9 cellular contexts compared by ENCODE assay signal in the genomic region with DNA sequence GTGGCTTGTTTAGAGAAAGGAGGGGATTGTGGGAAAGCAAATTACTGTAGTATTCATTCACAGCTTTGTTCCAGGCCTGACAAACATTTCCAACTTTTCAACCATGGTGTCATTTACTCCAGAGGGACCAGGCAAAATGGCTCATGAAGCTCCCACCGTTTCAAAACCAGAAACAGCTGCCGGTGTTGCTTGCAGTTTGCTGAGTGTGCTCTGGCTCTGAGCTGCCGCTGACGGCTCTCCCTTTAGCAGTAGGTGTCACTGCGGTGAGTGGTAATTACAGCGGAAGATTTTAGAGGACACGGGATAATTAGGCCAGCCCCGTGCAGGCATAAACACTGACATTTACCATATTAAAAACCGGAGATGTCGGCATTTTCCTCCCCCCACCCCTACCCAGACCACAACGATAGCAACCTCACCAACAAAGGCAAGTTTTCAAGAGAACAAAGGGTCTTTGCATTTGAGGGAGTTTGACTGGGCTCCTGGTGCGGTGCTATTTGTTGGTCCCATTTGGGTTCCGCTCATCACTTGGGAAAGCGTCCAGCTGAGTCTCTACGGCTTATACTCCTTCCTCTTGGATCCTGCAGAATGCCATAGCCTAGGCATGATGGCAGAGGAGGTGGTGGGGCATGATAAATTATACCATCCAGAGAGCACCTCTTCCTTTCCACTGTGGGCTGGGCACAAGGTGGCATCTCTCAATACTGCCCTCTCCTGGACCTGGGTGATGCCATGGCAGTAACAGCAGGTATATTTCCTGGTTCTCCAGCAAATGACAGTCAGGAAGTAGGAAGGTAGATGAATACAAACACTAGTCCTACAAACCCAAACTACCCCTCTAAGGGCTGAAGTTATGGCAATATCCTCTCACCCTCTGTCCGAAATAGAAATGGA.
DNase-seq lines count a peak whose midpoint lies in the region; ATAC-seq, FAIRE-seq and TF ChIP-seq lines count a peak whose summit lies in the region.
"Had no signal": no experiment of that assay in that cellular context is flagged by ENCODE, and none has a peak within 500 bp of the region (broad histone marks: within the 10 kb centered on the region; RNA-seq: fewer than 3 reads in every experiment).

No MANE protein-coding gene starts in this region.

- no peak for TF ChIP-seq POLR2A in esophagus squamous epithelium (IDR thresholded peaks at IDR 0.05)
- no peak for TF ChIP-seq POLR2A in suprapubic skin (IDR thresholded peaks at IDR 0.05)

- ATAC-seq in pancreas = peak; percentile 86 to 99 (median 96)
- no peak for ATAC-seq in GM21786 (IDR thresholded peaks at IDR 0.05; ENCODE audit: unreplicated experiment)

- TF ChIP-seq EP300 in suprapubic skin (IDR thresholded peaks at IDR 0.05) = no peak

- WGBS in esophagus squamous epithelium, 2 donors = 57 to 60% methylated on average over 9 to 14 of the region's 16 CpGs
- WGBS in pancreas, 2 donors = 47 to 55% methylated on average over 16 of the region's 16 CpGs
- WGBS in suprapubic skin = 46% methylated on average over 14 of the region's 16 CpGs

- peak; percentile 16 for DNase-seq in SIG-M5 treated with dmso at 0.1 percent for 504 hours (lab: John Stamatoyannopoulos, UW; ENCODE audit: unreplicated experiment)
- no peak for DNase-seq in SIG-M5 (lab: John Stamatoyannopoulos, UW)
- DNase-seq in NCI-H345 (lab: John Stamatoyannopoulos, UW) = peak; percentile 50
- no peak for DNase-seq in esophagus squamous epithelium (lab: John Stamatoyannopoulos, UW)
- DNase-seq in pancreas = peak in 4 of 6 donors; percentile 37 to 57 (median 49)
- DNase-seq in suprapubic skin (ENCODE audit: low spot score in 2 of 2) = no peak
- DNase-seq in activated effector memory CD4-positive, alpha-beta T cell treated with Interleukin-2 at 50 U/mL for 16 hours = no peak
- DNase-seq: CD4-positive, CD25-positive, alpha-beta regulatory T cell had no signal

- no peaks in the 10 kb centered on the region for H3K9me3 ChIP-seq in esophagus squamous epithelium
- H3K9me3 ChIP-seq in pancreas = no peaks in the 10 kb centered on the region
- no peaks in the 10 kb centered on the region for H3K9me3 ChIP-seq in suprapubic skin

- TF ChIP-seq CTCF in esophagus squamous epithelium (IDR thresholded peaks at IDR 0.05) (peak in 4 of 6 experiments; percentile 8 to 47 (median 14)), pancreas (IDR thresholded peaks at IDR 0.05) (peak; percentile 30 to 48 (median 38)), suprapubic skin (IDR thresholded peaks at IDR 0.05) (peak in 1 of 2 donors; percentile 12)

- no peak for FAIRE-seq in pancreas (lab: Jason Lieb, UNC)

- no peaks in the 10 kb centered on the region for H3K27me3 ChIP-seq in esophagus squamous epithelium
- no peaks in the 10 kb centered on the region for H3K27me3 ChIP-seq in pancreas
- no peaks in the 10 kb centered on the region for H3K27me3 ChIP-seq in suprapubic skin

- H3K4me1 ChIP-seq in esophagus squamous epithelium = no peaks in the 10 kb centered on the region
- H3K4me1 ChIP-seq in pancreas = no peaks in the 10 kb centered on the region
- peaks cover 7% of the 10 kb centered on the region for H3K4me1 ChIP-seq in suprapubic skin

- H3K4me3 ChIP-seq in esophagus squamous epithelium = no peak overlapping the region
- no peak overlapping the region for H3K4me3 ChIP-seq in pancreas
- H3K4me3 ChIP-seq in suprapubic skin = no peak overlapping the region

- intact Hi-C loops in esophagus squamous epithelium (cut with DNase I) = no loop called here
- intact Hi-C loops in pancreas (cut with DNase I) = no loop called here

- no peak overlapping the region for H3K27ac ChIP-seq in esophagus squamous epithelium
- no peak overlapping the region for H3K27ac ChIP-seq in pancreas
- H3K27ac ChIP-seq in suprapubic skin = no peak overlapping the region

- H3K36me3 ChIP-seq in esophagus squamous epithelium (no peaks in the 10 kb centered on the region), pancreas (no peaks in the 10 kb centered on the region), suprapubic skin (no peaks in the 10 kb centered on the region)

Comparison
In these comparisons a context has a peak if more than half of its experiments do, and no peak if none do; other contexts are left out.
1. DNase-seq: peak in SIG-M5 treated with dmso at 0.1 percent for 504 hours (single experiment), NCI-H345 (single experiment) and pancreas (4 of 6); none in SIG-M5 (single experiment), esophagus squamous epithelium (single experiment), suprapubic skin (0 of 2) and activated effector memory CD4-positive, alpha-beta T cell treated with Interleukin-2 at 50 U/mL for 16 hours (single experiment).